Comparison of ENCODE assay signal across 12 cellular contexts in the genomic region with DNA sequence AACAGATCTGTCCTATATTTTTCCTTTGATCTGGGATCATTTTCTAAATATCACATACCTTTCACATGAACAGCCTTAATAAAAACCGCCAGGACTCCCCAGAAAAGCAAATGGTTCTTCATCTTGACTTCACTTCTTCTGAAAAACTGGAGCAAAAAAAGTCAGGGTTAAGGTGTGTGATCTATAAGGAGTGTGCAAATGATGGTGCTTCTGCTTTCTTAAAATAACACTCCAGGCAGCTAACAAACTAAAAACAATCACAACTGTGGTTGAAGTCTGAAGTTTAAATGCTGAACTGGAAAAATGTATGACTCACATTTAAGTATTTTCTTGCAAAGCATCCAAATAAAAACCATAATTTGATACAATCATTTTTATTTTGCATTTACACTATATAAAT. TPM values are rescaled to one million over a fixed set of nuclear protein-coding genes. Genes with fewer than 3 reads are reported as not detected.
A peak's percentile ranks its signal among the peaks of the same experiment; 100 is the strongest.
DNase-seq lines count a peak whose midpoint lies in the region; ATAC-seq and TF ChIP-seq lines count a peak whose summit lies in the region.
"Had no signal": no experiment of that assay in that cellular context is flagged by ENCODE, and none has a peak within 500 bp of the region (broad histone marks: within the 10 kb centered on the region; RNA-seq: fewer than 3 reads in every experiment).

Gene JCHAIN (minus strand): TSS at position 140 of the 400 bp plus-strand sequence. CDS start 18 bp downstream, at position 122.

- H3K4me3 Mint-ChIP-seq in Caco-2 (ENCODE audit: unreplicated experiment) = peak within 1 kb of the TSS; percentile 15
- H3K4me3 Mint-ChIP-seq: activated naive CD4-positive, alpha-beta T cell treated with anti-CD3 and anti-CD28 coated beads, Interleukin-2, amount 50 U/mL, for 24 hours had no signal

- H3K36me3 ChIP-seq in Caco-2 (ENCODE audit: control insufficient read depth, insufficient read depth, low read length) (no peaks in the 10 kb centered on the region), left lung (no peaks in the 10 kb centered on the region)
- H3K36me3 ChIP-seq: tibial nerve had no signal

- POLR2A ChIA-PET in Caco-2 (lab: Charles Lee) = no interaction called here

- H3K4me1 ChIP-seq in Caco-2 (0 out of 2 replicates have a peak, but pooled peaks cover 5% of the 10 kb centered on the region), left lung (no peaks in the 10 kb centered on the region)
- H3K4me1 ChIP-seq: tibial nerve had no signal

- no peaks in the 10 kb centered on the region for H3K9me3 ChIP-seq in Caco-2
- no peaks in the 10 kb centered on the region for H3K9me3 ChIP-seq in left lung
- H3K9me3 ChIP-seq: tibial nerve had no signal

- CTCF ChIA-PET in Caco-2 (lab: Charles Lee) = no interaction called here

- BruUV-seq in Caco-2 (replicated peaks; lab: Mats Ljungman, UMichigan) = no TSS peak

- no peaks in the 10 kb centered on the region for H3K36me3 Mint-ChIP-seq in Caco-2 (ENCODE audit: insufficient read depth, unreplicated experiment)
- H3K36me3 Mint-ChIP-seq: activated naive CD4-positive, alpha-beta T cell treated with anti-CD3 and anti-CD28 coated beads, Interleukin-2, amount 50 U/mL, for 24 hours had no signal

- H3K9me3 Mint-ChIP-seq in Caco-2 (ENCODE audit: unreplicated experiment) = no peaks in the 10 kb centered on the region
- H3K9me3 Mint-ChIP-seq: activated naive CD4-positive, alpha-beta T cell treated with anti-CD3 and anti-CD28 coated beads, Interleukin-2, amount 50 U/mL, for 24 hours had no signal

- no peaks in the 10 kb centered on the region for H3K4me1 Mint-ChIP-seq in Caco-2 (ENCODE audit: low read depth, unreplicated experiment)
- H3K4me1 Mint-ChIP-seq: activated naive CD4-positive, alpha-beta T cell treated with anti-CD3 and anti-CD28 coated beads, Interleukin-2, amount 50 U/mL, for 24 hours had no signal

- ATAC-seq in GM19468 (IDR thresholded peaks at IDR 0.05; ENCODE audit: extremely low read depth, unreplicated experiment) (peak; percentile 22), HG03565 (IDR thresholded peaks at IDR 0.05; ENCODE audit: unreplicated experiment) (peak; percentile 57), left lung (peak; percentile 17)

- no peaks in the 10 kb centered on the region for H3K27me3 Mint-ChIP-seq in Caco-2 (ENCODE audit: insufficient read depth, unreplicated experiment)

- H3K27ac Mint-ChIP-seq in Caco-2 (ENCODE audit: unreplicated experiment) = no peak within 1 kb of the TSS
- H3K27ac Mint-ChIP-seq: activated naive CD4-positive, alpha-beta T cell treated with anti-CD3 and anti-CD28 coated beads, Interleukin-2, amount 50 U/mL, for 24 hours had no signal

- TF ChIP-seq CTCF in Caco-2 (IDR thresholded peaks at IDR 0.05; ENCODE audit: insufficient read depth in 1 of 2, low read depth in 1 of 2, low read length in 1 of 2, severe bottlenecking in 1 of 2, unreplicated experiment in 1 of 2) (no peak), left lung (IDR thresholded peaks at IDR 0.05) (no peak)

- H3K4me3 ChIP-seq in Caco-2 (ENCODE audit: low read depth, low read length) (no peak within 1 kb of the TSS), left lung (no peak within 1 kb of the TSS)

- in situ Hi-C loops in KBM-7 (cut with MboI; ENCODE audit: low pct_unique_long_range_greater_than_20kb, low sequenced_read_pairs) = no loop called here

- peak within 1 kb of the TSS in 1 of 2 donors; percentile 16 for H3K27ac ChIP-seq in left lung
- H3K27ac ChIP-seq: epithelial cell of prostate, tibial nerve, VCaP had no signal

- intact Hi-C loops in Caco-2 (cut with micrococcal nuclease; ENCODE audit: unreplicated experiment) (no loop called here), left lung (cut with DNase I) (no loop called here), posterior vena cava (cut with DNase I) (no loop called here)

- DNase-seq in Caco-2 (no peak), left lung (no peak), posterior vena cava (ENCODE audit: low spot score) (no peak), KBM-7 (no peak), NCI-H345 treated with DMSO at 0.1 percent for 48 hours (lab: John Stamatoyannopoulos, UW; ENCODE audit: unreplicated experiment) (no peak)
- no peak for DNase-seq in activated naive CD4-positive, alpha-beta T cell treated with Interleukin-2 at 50 U/mL for 16 hours

- no peaks in the 10 kb centered on the region for H3K27me3 ChIP-seq in Caco-2 (replicated peaks; ENCODE audit: control insufficient read depth, insufficient read depth, low read length)
- H3K27me3 ChIP-seq in left lung = no peaks in the 10 kb centered on the region
- H3K27me3 ChIP-seq: tibial nerve had no signal

RNA-seq across cellular contexts. Expression of gene JCHAIN, which starts in this region (rescaled TPM):
- total RNA-seq in Caco-2 (2022) (not detected in 2 replicates), left lung (100 to 1,000 TPM in 1 of 2 donors, 10 to 100 TPM in 1; 92.6 to 184 TPM), posterior vena cava (10 to 100 TPM in 1 of 2 donors, 1 to 10 TPM in 1; 8.8 to 12.8 TPM)

Comparison
In these comparisons a context has a peak if more than half of its experiments do, and no peak if none do; other contexts are left out.
1. RNA of gene JCHAIN (total RNA-seq): 92.6 to 184 TPM in left lung; 8.8 to 12.8 TPM in posterior vena cava and not detected in Caco-2; every median in the first group is over 4 times any median in the second.
2. Peak in every context shown above with its lines, with median percentiles within 50 percentile points of each other: ATAC-seq.